In the genomic region with DNA sequence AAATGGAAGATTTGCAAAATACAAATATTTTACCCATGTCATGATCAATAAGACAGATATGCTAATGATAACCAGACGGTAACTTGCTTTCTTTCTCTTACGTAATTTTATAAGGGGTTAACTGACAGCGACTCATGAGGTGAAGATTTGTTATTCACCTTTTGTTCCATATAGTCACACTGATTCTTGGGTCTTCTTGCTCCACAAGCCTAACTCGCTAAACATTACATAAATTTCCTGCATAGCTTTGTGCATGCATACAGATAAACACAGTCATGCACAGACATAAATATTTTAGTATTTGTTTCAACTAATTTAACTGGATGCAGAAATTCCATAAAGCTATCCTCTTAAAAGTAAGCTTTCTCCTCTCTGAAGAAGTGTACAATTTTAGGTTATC, we compare ENCODE assay signal across 22 cellular contexts.
"Had no signal": no experiment of that assay in that cellular context is flagged by ENCODE, and none has a peak within 500 bp of the region (broad histone marks: within the 10 kb centered on the region; RNA-seq: fewer than 3 reads in every experiment).

No MANE protein-coding gene starts in this region.

- H3K9ac ChIP-seq: parathyroid adenoma had no signal

- H3K27me3 ChIP-seq: dorsolateral prefrontal cortex, esophagus muscularis mucosa, hepatocyte, right lobe of liver had no signal

- DNase-seq: cortex of kidney; dorsolateral prefrontal cortex; effector CD8-positive, alpha-beta T cell; foreskin melanocyte; head of caudate nucleus; left colon; left ventricle myocardium superior; mesenchymal stem cell; naive thymus-derived CD4-positive, alpha-beta T cell; nephron progenitor cell; psoas muscle; retina; right lobe of liver; stimulated activated naive CD4-positive, alpha-beta T cell treated with Interleukin-2 at 50 U/mL for 16 hours had no signal

- H3K27ac ChIP-seq: dorsolateral prefrontal cortex, epithelial cell of prostate, esophagus muscularis mucosa, hepatocyte, parathyroid adenoma, psoas muscle, right lobe of liver, skin epidermis had no signal

- ATAC-seq: left colon; left ventricle myocardium superior; naive thymus-derived CD4-positive, alpha-beta T cell; psoas muscle; right lobe of liver had no signal

- H3K9me3 ChIP-seq: esophagus muscularis mucosa, psoas muscle, right lobe of liver had no signal

- FAIRE-seq: endometrium, urothelium cell line had no signal

- H2AFZ ChIP-seq: hepatocyte, parathyroid adenoma had no signal

- H3K79me2 ChIP-seq: hepatocyte, parathyroid adenoma had no signal

- H3K4me2 ChIP-seq: hepatocyte had no signal

- H3K4me3 ChIP-seq: dorsolateral prefrontal cortex, esophagus muscularis mucosa, hepatocyte, lung, psoas muscle, right lobe of liver, skin epidermis had no signal

- H3K4me1 ChIP-seq: esophagus muscularis mucosa, parathyroid adenoma, psoas muscle, right lobe of liver had no signal
